9 cellular contexts compared by ENCODE assay signal in genomic region chr2:48471048-48471474, GRCh38. TPM values are rescaled to one million over a fixed set of nuclear protein-coding genes. Genes with fewer than 3 reads are reported as not detected.
DNase-seq lines count a peak whose midpoint lies in the region; ATAC-seq and FAIRE-seq lines count a peak whose summit lies in the region.
"Had no signal": no experiment of that assay in that cellular context is flagged by ENCODE, and none has a peak within 500 bp of the region (broad histone marks: within the 10 kb centered on the region; RNA-seq: fewer than 3 reads in every experiment).

No MANE protein-coding gene starts in this region.

- H3K4me3 Mint-ChIP-seq in stimulated activated effector memory CD8-positive, alpha-beta T cell treated with anti-CD3 and anti-CD28 coated beads, Interleukin-12 subunit alpha, Interleukin-12 subunit beta, amount 100 ng/mL, for 72 hours, result no peak overlapping the region

- DNase-seq in NCI-H2196 (lab: John Stamatoyannopoulos, UW; ENCODE audit: unreplicated experiment) (peak; percentile 64), NCI-H2196 treated with DMSO at 0.1 percent for 48 hours (lab: John Stamatoyannopoulos, UW; ENCODE audit: unreplicated experiment) (no peak), left ventricle myocardium superior (no peak), skeletal muscle cell (ENCODE audit: low read depth) (peak; percentile 29)
- no peak for DNase-seq in stimulated activated effector memory CD8-positive, alpha-beta T cell treated with anti-CD3 and anti-CD28 coated beads, Interleukin-12 subunit alpha, Interleukin-12 subunit beta, amount 100 ng/mL, for 72 hours (ENCODE audit: low spot score in 2 of 2)
- DNase-seq: DND-41 had no signal

- peak; percentile 96 for FAIRE-seq in TTC549 (lab: Jason Lieb, UNC)

- H3K4me3 ChIP-seq in skeletal muscle cell (ENCODE audit: low read depth, low read length), result no peak overlapping the region

- intact Hi-C loops in left ventricle myocardium superior (cut with micrococcal nuclease), result no loop called here

- ATAC-seq in left ventricle myocardium superior, result peak; percentile 63
- ATAC-seq in HG02678 (IDR thresholded peaks at IDR 0.05; ENCODE audit: unreplicated experiment), result no peak
- no peak for ATAC-seq in GM18511 (IDR thresholded peaks at IDR 0.05; ENCODE audit: unreplicated experiment)
- ATAC-seq in stimulated activated effector memory CD8-positive, alpha-beta T cell treated with anti-CD3 and anti-CD28 coated beads, Interleukin-12 subunit alpha, Interleukin-12 subunit beta, amount 100 ng/mL, for 72 hours, result no peak

- peaks cover 46% of the 10 kb centered on the region for H3K36me3 Mint-ChIP-seq in stimulated activated effector memory CD8-positive, alpha-beta T cell treated with anti-CD3 and anti-CD28 coated beads, Interleukin-12 subunit alpha, Interleukin-12 subunit beta, amount 100 ng/mL, for 72 hours

- no peak overlapping the region for H3K27ac Mint-ChIP-seq in stimulated activated effector memory CD8-positive, alpha-beta T cell treated with anti-CD3 and anti-CD28 coated beads, Interleukin-12 subunit alpha, Interleukin-12 subunit beta, amount 100 ng/mL, for 72 hours

- no peaks in the 10 kb centered on the region for H3K9me3 Mint-ChIP-seq in stimulated activated effector memory CD8-positive, alpha-beta T cell treated with anti-CD3 and anti-CD28 coated beads, Interleukin-12 subunit alpha, Interleukin-12 subunit beta, amount 100 ng/mL, for 72 hours

- no peaks in the 10 kb centered on the region for H3K4me1 Mint-ChIP-seq in stimulated activated effector memory CD8-positive, alpha-beta T cell treated with anti-CD3 and anti-CD28 coated beads, Interleukin-12 subunit alpha, Interleukin-12 subunit beta, amount 100 ng/mL, for 72 hours

RNA-seq across cellular contexts. Expression of gene PPP1R21, which starts 30.5 kb away (rescaled TPM):
- total RNA-seq in left ventricle myocardium superior, result 9.9 TPM

RNA-seq across cellular contexts. Expression of gene STON1, which starts 58.9 kb away (rescaled TPM):
- total RNA-seq in left ventricle myocardium superior, result 6.7 TPM

Comparison
In these comparisons a context has a peak if more than half of its experiments do, and no peak if none do; other contexts are left out.
1. DNase-seq: peak in NCI-H2196 (single experiment) and skeletal muscle cell (single experiment); none in NCI-H2196 treated with DMSO at 0.1 percent for 48 hours (single experiment), left ventricle myocardium superior (single experiment) and stimulated activated effector memory CD8-positive, alpha-beta T cell treated with anti-CD3 and anti-CD28 coated beads, Interleukin-12 subunit alpha, Interleukin-12 subunit beta, amount 100 ng/mL, for 72 hours (0 of 2).